ENCODE assay signal across 9 cellular contexts in the genomic region with DNA sequence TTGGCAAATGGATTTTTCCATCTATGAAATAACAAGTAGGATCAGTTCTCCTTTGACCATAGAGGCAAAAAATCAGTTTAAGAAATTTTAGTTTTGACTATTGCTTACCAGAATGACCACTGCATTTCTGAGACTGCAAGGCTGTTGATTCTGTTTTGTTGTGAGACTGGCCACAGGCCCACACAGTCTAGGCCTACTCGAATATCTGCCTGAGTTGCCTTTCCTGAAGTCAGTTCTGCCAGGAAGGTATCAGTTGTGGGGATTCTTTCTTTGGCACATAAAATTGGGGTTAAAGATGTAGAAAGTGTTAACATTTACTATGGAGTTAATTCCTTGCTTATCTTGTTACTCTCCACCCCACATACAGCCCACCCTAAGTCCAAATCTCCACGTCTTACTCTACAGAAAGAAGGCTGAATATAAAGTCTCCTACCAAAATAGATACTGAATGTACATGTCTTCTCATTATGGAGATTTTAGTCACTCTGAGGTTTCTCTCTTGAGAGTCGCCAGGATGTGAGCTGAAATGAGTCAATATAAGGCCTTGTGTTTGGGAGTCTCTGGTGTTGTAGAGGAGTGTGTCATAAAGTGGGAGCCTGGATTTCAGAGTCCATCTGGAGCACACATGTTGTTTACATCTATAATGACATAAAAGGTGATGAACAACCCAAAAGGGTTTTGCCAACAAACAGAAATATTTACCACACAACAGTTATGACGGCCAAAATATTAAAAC. TPM values are rescaled to one million over a fixed set of nuclear protein-coding genes. Genes with fewer than 3 reads are reported as not detected.
DNase-seq lines count a peak whose midpoint lies in the region; FAIRE-seq and TF ChIP-seq lines count a peak whose summit lies in the region.
"Had no signal": no experiment of that assay in that cellular context is flagged by ENCODE, and none has a peak within 500 bp of the region (broad histone marks: within the 10 kb centered on the region; RNA-seq: fewer than 3 reads in every experiment).

No MANE protein-coding gene starts in this region.

- no peak for TF ChIP-seq CTCF in osteoblast (IDR thresholded peaks at IDR 0.05; ENCODE audit: extremely low read depth, low read depth, low read length)

- DNase-seq in GM04503 (ENCODE audit: low read depth), result peak; percentile 91
- DNase-seq in LHCN-M2 (ENCODE audit: low read depth), result peak; percentile 95
- peak; percentile 93 for DNase-seq in osteoblast (ENCODE audit: insufficient read length, low spot score, missing footprints)
- DNase-seq in D341Med (ENCODE audit: low spot score), result no peak
- no peak for DNase-seq in NCI-H748 (lab: John Stamatoyannopoulos, UW; ENCODE audit: unreplicated experiment)
- DNase-seq in effector CD8-positive, alpha-beta T cell (lab: John Stamatoyannopoulos, UW), result no peak
- no peak for DNase-seq in NCI-H345 (lab: John Stamatoyannopoulos, UW)
- DNase-seq: SJCRH30 had no signal

- no peaks in the 10 kb centered on the region for H4K20me1 ChIP-seq in osteoblast (ENCODE audit: insufficient read depth, low read length)

- H3K79me2 ChIP-seq in osteoblast (ENCODE audit: insufficient read depth, low read length), result no peaks in the 10 kb centered on the region

- H3K4me1 ChIP-seq in osteoblast (ENCODE audit: insufficient read depth, low read length), result peaks cover 22% of the 10 kb centered on the region

- H2AFZ ChIP-seq in osteoblast (ENCODE audit: low read length), result peak overlapping the region; percentile 71

- peak overlapping the region; percentile 87 for H3K27ac ChIP-seq in osteoblast (ENCODE audit: low read depth, low read length)
- H3K27ac ChIP-seq: SJCRH30 had no signal

- no peak overlapping the region for H3K4me3 ChIP-seq in osteoblast (ENCODE audit: insufficient read depth, low read length)
- H3K4me3 ChIP-seq: SJCRH30 had no signal

- peak overlapping the region; percentile 16 for H3K4me2 ChIP-seq in osteoblast (ENCODE audit: insufficient read depth, low read length)

- H3K27me3 ChIP-seq in osteoblast (ENCODE audit: insufficient read depth, low read length), result no peaks in the 10 kb centered on the region
- H3K27me3 ChIP-seq: SJCRH30 had no signal

- peak; percentile 96 for FAIRE-seq in endometrium (lab: Jason Lieb, UNC)

- H3K36me3 ChIP-seq in osteoblast (ENCODE audit: insufficient read depth, low read length), result no peaks in the 10 kb centered on the region
- H3K36me3 ChIP-seq: SJCRH30 had no signal

- peaks cover 3% of the 10 kb centered on the region for H3K9me3 ChIP-seq in osteoblast (ENCODE audit: low read depth, low read length)

RNA-seq across cellular contexts. Expression of gene WWTR1, which starts 45.0 kb away (rescaled TPM):
- total RNA-seq in LHCN-M2 (2014; rRNA removed), result 59.1 and 73.5 TPM in 2 replicates
- 33.7 TPM for polyA plus RNA-seq in LHCN-M2 (2012)
- total RNA-seq in osteoblast, result 79.3 and 84.7 TPM in 2 replicates

RNA-seq across cellular contexts. Expression of gene COMMD2, which starts 49.4 kb away (rescaled TPM):
- total RNA-seq in LHCN-M2 (2014; rRNA removed), result 24.6 and 38.8 TPM in 2 replicates
- 15.1 TPM for polyA plus RNA-seq in LHCN-M2 (2012)
- 38.4 and 38.6 TPM in 2 replicates for total RNA-seq in osteoblast

Comparison
In these comparisons a context has a peak if more than half of its experiments do, and no peak if none do; other contexts are left out.
1. DNase-seq: peak in GM04503 (single experiment), LHCN-M2 (single experiment) and osteoblast (single experiment); none in D341Med (single experiment), NCI-H748 (single experiment), effector CD8-positive, alpha-beta T cell (single experiment) and NCI-H345 (single experiment).